Comparison of ENCODE assay signal across 8 cellular contexts in genomic region chr19:7636691-7637373, GRCh38. TPM values are rescaled to one million over a fixed set of nuclear protein-coding genes. Genes with fewer than 3 reads are reported as not detected.
DNase-seq lines count a peak whose midpoint lies in the region; ATAC-seq and TF ChIP-seq lines count a peak whose summit lies in the region.

TSS of gene STXBP2 (plus strand) at chr19:7637110. CDS start at chr19:7637150, 40 bp downstream.

- H3K18ac ChIP-seq in mesendoderm (ENCODE audit: low read length) = peak within 1 kb of the TSS; percentile 51

- no peak within 1 kb of the TSS for H3K27ac ChIP-seq in mesendoderm (ENCODE audit: low read depth, low read length)

- H4K8ac ChIP-seq in mesendoderm (ENCODE audit: low read depth, low read length) = peak within 1 kb of the TSS; percentile 67

- DNase-seq in GM10266 (ENCODE audit: extremely low spot score) (peak; percentile 98), NCI-H2227 (lab: John Stamatoyannopoulos, UW; ENCODE audit: unreplicated experiment) (peak; percentile 87), ecto neural progenitor cell (ENCODE audit: low spot score) (peak; percentile 85), mesendoderm (peak; percentile 89)
- DNase-seq in activated CD4-positive, alpha-beta T cell treated with anti-CD3 and anti-CD28 coated beads, Interleukin-2, amount 50 U/mL, for 4 hours = peak; percentile 89
- DNase-seq in stimulated activated CD8-positive, alpha-beta memory T cell treated with anti-CD3 and anti-CD28 coated beads, Interleukin-4, amount 100 ng/mL, for 4 hours (ENCODE audit: low read depth in 2 of 2, low spot score in 1 of 2) = peak; percentile 82 to 91

- H3K79me1 ChIP-seq in mesendoderm (ENCODE audit: low read length) = peaks cover 2% of the 10 kb centered on the region

- no CpG with 5 or more reads among the region's 61 CpGs for WGBS in mesendoderm (ENCODE audit: extremely low coverage, insufficient coverage, low lambda C conversion rate)

- H4K5ac ChIP-seq in mesendoderm (ENCODE audit: low read length) = no peak within 1 kb of the TSS

- no peak within 1 kb of the TSS for H2BK15ac ChIP-seq in mesendoderm (replicated peaks; ENCODE audit: low read depth)

- H3K79me2 ChIP-seq in mesendoderm (ENCODE audit: control insufficient read depth, insufficient read depth, low read length) = no peaks in the 10 kb centered on the region

- peak within 1 kb of the TSS; percentile 73 for H3K56ac ChIP-seq in mesendoderm (ENCODE audit: low read length)

- no peaks in the 10 kb centered on the region for H3K4me1 ChIP-seq in mesendoderm (ENCODE audit: control insufficient read depth, low read depth, low read length)

- peak within 1 kb of the TSS; percentile 16 for H2BK120ac ChIP-seq in mesendoderm (ENCODE audit: low read depth, low read length)

- peak within 1 kb of the TSS; percentile 21 for H3K4me3 ChIP-seq in mesendoderm (ENCODE audit: low read length)

- H2BK5ac ChIP-seq in mesendoderm (ENCODE audit: low read length) = no peak within 1 kb of the TSS

- peak within 1 kb of the TSS; percentile 24 for H3K4me2 ChIP-seq in mesendoderm (ENCODE audit: low read length)

- H3K9ac ChIP-seq in mesendoderm (ENCODE audit: low read length) = peak within 1 kb of the TSS; percentile 58

- no peaks in the 10 kb centered on the region for H3K27me3 ChIP-seq in mesendoderm (ENCODE audit: insufficient read depth, low read length, poor library complexity)

- H2AK5ac ChIP-seq in mesendoderm (ENCODE audit: low read length) = no peak within 1 kb of the TSS

- ATAC-seq in HG02938 (IDR thresholded peaks at IDR 0.05; ENCODE audit: unreplicated experiment) (peak; percentile 46), GM18858 (IDR thresholded peaks at IDR 0.05; ENCODE audit: unreplicated experiment) (no peak)

- no peak for TF ChIP-seq CTCF in GM10266 (IDR thresholded peaks at IDR 0.05; ENCODE audit: control insufficient read depth, insufficient read depth, low read depth, missing control alignments)

- H3K36me3 ChIP-seq in mesendoderm (ENCODE audit: control insufficient read depth, insufficient read depth, low read length) = no peaks in the 10 kb centered on the region

- H3K4ac ChIP-seq in mesendoderm (ENCODE audit: low read depth, low read length) = peak within 1 kb of the TSS; percentile 71

- H3K23ac ChIP-seq in mesendoderm (ENCODE audit: low read length) = no peak within 1 kb of the TSS

RNA-seq across cellular contexts. Expression of gene STXBP2, which starts in this region (rescaled TPM):
- polyA plus RNA-seq in mesendoderm (2013, experiment 1 of 2) = 24.9 TPM
- 26.5 TPM for polyA plus RNA-seq in mesendoderm (2013, experiment 2 of 2)
